In the genomic region with DNA sequence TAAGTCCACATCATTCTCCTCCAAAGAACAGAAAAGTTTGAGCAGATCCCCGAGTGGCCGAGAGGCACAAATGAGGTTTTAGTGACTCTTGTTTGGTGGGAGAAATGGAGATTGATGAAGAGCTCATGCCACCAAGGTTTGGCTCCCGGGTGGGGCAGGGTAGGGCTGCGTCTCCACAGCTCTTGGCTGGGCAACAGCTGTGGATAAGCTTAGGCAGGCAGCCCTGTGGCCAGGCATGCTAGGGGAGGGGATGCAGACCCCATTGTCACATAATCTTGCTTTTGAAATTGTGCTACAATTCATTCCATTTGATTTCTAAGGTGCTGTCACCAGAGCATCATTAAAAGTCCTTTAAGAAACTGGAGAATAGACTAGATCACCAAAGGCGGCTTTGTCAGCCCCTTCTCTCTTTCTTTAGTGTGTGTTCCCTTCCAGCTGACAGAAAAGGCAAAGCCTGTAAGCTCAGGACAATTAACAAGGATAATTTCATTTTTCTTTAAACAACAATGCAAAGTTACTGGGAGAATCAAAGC, we compare ENCODE assay signal across 16 cellular contexts.
A peak's percentile ranks its signal among the peaks of the same experiment; 100 is the strongest.
DNase-seq lines count a peak whose midpoint lies in the region; ATAC-seq and TF ChIP-seq lines count a peak whose summit lies in the region.
"Had no signal": no experiment of that assay in that cellular context is flagged by ENCODE, and none has a peak within 500 bp of the region (broad histone marks: within the 10 kb centered on the region; RNA-seq: fewer than 3 reads in every experiment).

No MANE protein-coding gene starts in this region.

- no peaks in the 10 kb centered on the region for H3K36me3 Mint-ChIP-seq in neural crest cell (ENCODE audit: low read depth)
- no peaks in the 10 kb centered on the region for H3K36me3 Mint-ChIP-seq in T-helper 2 cell treated with Interferon-gamma antibody and Interleukin-4, amounts not matched to agents 5 μg/mL and 100 μg/mL, for 36 hours (ENCODE audit: low read depth)
- H3K36me3 Mint-ChIP-seq: CD4-positive, alpha-beta memory T cell had no signal

- peaks cover 50% of the 10 kb centered on the region for H3K4me1 Mint-ChIP-seq in neural crest cell
- no peaks in the 10 kb centered on the region for H3K4me1 Mint-ChIP-seq in T-helper 2 cell treated with Interferon-gamma antibody and Interleukin-4, amounts not matched to agents 5 μg/mL and 100 μg/mL, for 36 hours (ENCODE audit: low read depth)
- H3K4me1 Mint-ChIP-seq: CD4-positive, alpha-beta memory T cell had no signal

- peak overlapping the region; percentile 27 for H3K9ac ChIP-seq in HUES6 (ENCODE audit: low read length)

- no peak overlapping the region; the same call in 1 of the 2 replicates for H3K27ac ChIP-seq in HUES6 (ENCODE audit: low read depth, low read length)
- peak overlapping the region; percentile 64 for H3K27ac ChIP-seq in ectodermal cell (ENCODE audit: insufficient read depth, low read depth, low read length, poor library complexity, severe bottlenecking)
- H3K27ac ChIP-seq: A549, C4-2B had no signal

- H3K27me3 Mint-ChIP-seq in neural crest cell (ENCODE audit: low read depth) = no peaks in the 10 kb centered on the region
- no peaks in the 10 kb centered on the region for H3K27me3 Mint-ChIP-seq in T-helper 2 cell treated with Interferon-gamma antibody and Interleukin-4, amounts not matched to agents 5 μg/mL and 100 μg/mL, for 36 hours (ENCODE audit: low read depth)
- H3K27me3 Mint-ChIP-seq: CD4-positive, alpha-beta memory T cell had no signal

- no peaks in the 10 kb centered on the region for H3K36me3 ChIP-seq in HUES6 (ENCODE audit: control insufficient read depth, insufficient read depth, low read length)
- H3K36me3 ChIP-seq in ectodermal cell (ENCODE audit: control insufficient read depth, insufficient read depth, low read length) = no peaks in the 10 kb centered on the region
- H3K36me3 ChIP-seq: BE2C had no signal

- peak overlapping the region; percentile 23 for H3K27ac Mint-ChIP-seq in neural crest cell (ENCODE audit: unreplicated experiment)
- no peak overlapping the region for H3K27ac Mint-ChIP-seq in T-helper 2 cell treated with Interferon-gamma antibody and Interleukin-4, amounts not matched to agents 5 μg/mL and 100 μg/mL, for 36 hours
- H3K27ac Mint-ChIP-seq: CD4-positive, alpha-beta memory T cell had no signal

- DNase-seq in neural crest cell (ENCODE audit: low read depth, low spot score) (no peak), retina (peak; percentile 45), activated T-cell treated with anti-CD3 and anti-CD28 coated beads for 4 hours (no peak)
- no peak for DNase-seq in T-helper 2 cell treated with Interferon-gamma antibody and Interleukin-4, amounts not matched to agents 5 μg/mL and 100 μg/mL, for 36 hours (ENCODE audit: low spot score)
- DNase-seq: BE2C; Caco-2; CD4-positive, alpha-beta memory T cell; DND-41; GDM1; GOT3; H9 had no signal

- TF ChIP-seq CTCF in neural crest cell (conservative IDR thresholded peaks at IDR 0.05) = no peak

- H3K9me3 ChIP-seq in HUES6 (ENCODE audit: control insufficient read depth, insufficient read depth, low read depth, low read length) (no peaks in the 10 kb centered on the region), ectodermal cell (ENCODE audit: control insufficient read depth, low read length) (no peaks in the 10 kb centered on the region)
- H3K9me3 ChIP-seq: A549, BE2C had no signal

- 56 to 62% methylated on average over 5 of the region's 5 CpGs for WGBS in ectodermal cell, 2 experiments

- no peaks in the 10 kb centered on the region for H3K9me3 Mint-ChIP-seq in neural crest cell
- peaks cover 5% of the 10 kb centered on the region for H3K9me3 Mint-ChIP-seq in T-helper 2 cell treated with Interferon-gamma antibody and Interleukin-4, amounts not matched to agents 5 μg/mL and 100 μg/mL, for 36 hours

- ATAC-seq in HG02970 (IDR thresholded peaks at IDR 0.05; ENCODE audit: low FRiP score, unreplicated experiment) = no peak
- ATAC-seq: A549 had no signal

- peak overlapping the region; percentile 41 for H3K4me3 Mint-ChIP-seq in neural crest cell
- H3K4me3 Mint-ChIP-seq in T-helper 2 cell treated with Interferon-gamma antibody and Interleukin-4, amounts not matched to agents 5 μg/mL and 100 μg/mL, for 36 hours = no peak overlapping the region
- H3K4me3 Mint-ChIP-seq: CD4-positive, alpha-beta memory T cell; H9 had no signal

- H3K4me3 ChIP-seq in HUES6 (ENCODE audit: low read depth, low read length) (no peak overlapping the region), ectodermal cell (ENCODE audit: insufficient read depth, low read depth, low read length) (no peak overlapping the region)
- H3K4me3 ChIP-seq: A549 had no signal

- no peaks in the 10 kb centered on the region for H3K27me3 ChIP-seq in HUES6 (ENCODE audit: control insufficient read depth, insufficient read depth, low read length)
- peaks cover 5% of the 10 kb centered on the region for H3K27me3 ChIP-seq in ectodermal cell (ENCODE audit: control insufficient read depth, insufficient read depth, low read length, poor library complexity, severe bottlenecking)

- peaks cover 21% of the 10 kb centered on the region for H3K4me1 ChIP-seq in HUES6 (ENCODE audit: control insufficient read depth, insufficient read depth, low read length)
- H3K4me1 ChIP-seq in ectodermal cell (ENCODE audit: control insufficient read depth, insufficient read depth, low read length) = peaks cover 42% of the 10 kb centered on the region
- H3K4me1 ChIP-seq: A549, BE2C had no signal
